8 cellular contexts compared by ENCODE assay signal in genomic region chr9:31119882-31120481, GRCh38.
A peak's percentile ranks its signal among the peaks of the same experiment; 100 is the strongest.
DNase-seq lines count a peak whose midpoint lies in the region; ATAC-seq and TF ChIP-seq lines count a peak whose summit lies in the region.

No MANE protein-coding gene starts in this region.

- H3K4me3 ChIP-seq in lung (no peak overlapping the region), ascending aorta (no peak overlapping the region)

- H3K9me3 ChIP-seq in lung (ENCODE audit: control insufficient read depth in 2 of 2, insufficient read depth in 1 of 2, low read length in 1 of 2) (no peaks in the 10 kb centered on the region), ascending aorta (no peaks in the 10 kb centered on the region)

- no peaks in the 10 kb centered on the region for H3K36me3 ChIP-seq in lung (ENCODE audit: control insufficient read depth in 2 of 2, insufficient read depth in 2 of 2, low read length in 2 of 2)
- H3K36me3 ChIP-seq in ascending aorta = no peaks in the 10 kb centered on the region

- H3K27me3 ChIP-seq in lung (ENCODE audit: control insufficient read depth, insufficient read depth) (no peaks in the 10 kb centered on the region), ascending aorta (no peaks in the 10 kb centered on the region)

- H3K27ac ChIP-seq in C4-2B = no peak overlapping the region
- H3K27ac ChIP-seq in lung (ENCODE audit: low read depth in 1 of 2, low read length in 1 of 2) = no peak overlapping the region
- H3K27ac ChIP-seq in ascending aorta = no peak overlapping the region

- intact Hi-C loops in MCF 10A (cut with micrococcal nuclease) = loop anchor here (1.0 to 10.0 kb wide), 3 partner anchors 185 to 680 kb away; no protein-coding TSS in a partner anchor
- intact Hi-C loops in ascending aorta (cut with DNase I) = no loop called here

- no TSS peak for BruUV-seq in MCF 10A (replicated peaks; lab: Mats Ljungman, UMichigan)

- TF ChIP-seq CTCF in C4-2B (conservative IDR thresholded peaks at IDR 0.05) (peak; percentile 70), MCF 10A (IDR thresholded peaks at IDR 0.05; ENCODE audit: unreplicated experiment) (peak; percentile 50), lung (IDR thresholded peaks at IDR 0.05; ENCODE audit: control extremely low read depth, extremely low read depth) (peak; percentile 40), ascending aorta (IDR thresholded peaks at IDR 0.05) (peak in 1 of 3 experiments; percentile 22)

- no peaks in the 10 kb centered on the region for H3K4me1 ChIP-seq in lung (ENCODE audit: control insufficient read depth in 2 of 2, insufficient read depth in 2 of 2, low read length in 2 of 2)
- H3K4me1 ChIP-seq in ascending aorta = no peaks in the 10 kb centered on the region

- H3K9me3 Mint-ChIP-seq in MCF 10A (ENCODE audit: unreplicated experiment) = peaks cover 18% of the 10 kb centered on the region

- no peaks in the 10 kb centered on the region for H3K36me3 Mint-ChIP-seq in MCF 10A (ENCODE audit: insufficient read depth, unreplicated experiment)

- H3K4me3 Mint-ChIP-seq in MCF 10A (ENCODE audit: unreplicated experiment) = no peak overlapping the region

- CTCF ChIA-PET in MCF 10A (lab: Yijun Ruan, JAX) = interaction anchor here (0.5 to 1.9 kb wide), 20 partner anchors 8 to 1905 kb away, joined by 3 to 10 read pairs (median 3); no protein-coding TSS in a partner anchor

- ATAC-seq in GM18870 (IDR thresholded peaks at IDR 0.05; ENCODE audit: unreplicated experiment) (peak; percentile 65), HG03280 (IDR thresholded peaks at IDR 0.05; ENCODE audit: unreplicated experiment) (peak; percentile 82), lung (ENCODE audit: insufficient read depth, low FRiP score) (no peak)

- DNase-seq in OCI-M1 (lab: John Stamatoyannopoulos, UW) = peak; percentile 77
- DNase-seq in MCF 10A (ENCODE audit: unreplicated experiment) = peak; percentile 58
- no peak for DNase-seq in lung (ENCODE audit: low spot score)
- no peak for DNase-seq in ascending aorta (ENCODE audit: low spot score in 2 of 2)
- no peak for DNase-seq in NCI-H2196 (lab: John Stamatoyannopoulos, UW; ENCODE audit: unreplicated experiment)

- 52 to 55% methylated on average over 6 of the region's 6 CpGs for WGBS in lung, 2 donors

- H3K27ac Mint-ChIP-seq in MCF 10A (ENCODE audit: low read depth, unreplicated experiment) = no peak overlapping the region

- peaks cover 2% of the 10 kb centered on the region for H3K27me3 Mint-ChIP-seq in MCF 10A (ENCODE audit: insufficient read depth, unreplicated experiment)

- POLR2A ChIA-PET in MCF 10A (lab: Yijun Ruan, JAX) = interaction anchor here (0.6 to 1.4 kb wide), 2 partner anchors 66 to 184 kb away, joined by 3 to 4 read pairs; no protein-coding TSS in a partner anchor

- H3K4me1 Mint-ChIP-seq in MCF 10A (ENCODE audit: insufficient read depth, unreplicated experiment) = peaks cover 5% of the 10 kb centered on the region

Comparison
In these comparisons a context has a peak if more than half of its experiments do, and no peak if none do; other contexts are left out.
1. DNase-seq: peak in OCI-M1 (single experiment) and MCF 10A (single experiment); none in lung (single experiment), ascending aorta (0 of 2) and NCI-H2196 (single experiment).